ENCODE assay signal across 8 cellular contexts in the genomic region with DNA sequence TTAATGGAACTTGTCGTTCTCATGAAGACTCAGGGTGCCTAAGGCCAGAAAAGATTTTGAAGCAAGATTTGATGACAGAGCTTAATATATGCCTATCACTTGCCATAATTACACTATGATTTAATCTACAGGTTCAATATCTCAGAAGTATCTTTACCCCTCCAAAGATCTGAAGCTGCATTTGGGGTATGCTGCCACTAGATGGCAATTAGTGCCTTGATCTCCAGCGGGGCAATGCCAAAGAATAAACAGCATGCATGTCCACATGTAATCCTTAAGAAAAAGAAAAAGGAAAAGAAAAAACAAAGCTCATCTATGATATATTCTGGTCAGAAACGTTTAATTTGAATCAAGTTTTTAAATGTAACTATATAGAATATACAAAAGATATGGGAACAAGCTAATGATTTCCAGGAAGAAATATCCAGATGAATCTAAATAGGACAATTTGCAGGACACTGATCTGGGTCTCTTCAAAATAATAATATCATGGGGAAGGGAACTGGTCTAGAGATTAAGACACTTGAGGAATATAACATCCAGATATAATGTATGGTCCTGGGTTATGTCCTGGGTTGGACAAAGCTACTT. TPM values are rescaled to one million over a fixed set of nuclear protein-coding genes. Genes with fewer than 3 reads are reported as not detected.
A peak's percentile ranks its signal among the peaks of the same experiment; 100 is the strongest.
DNase-seq lines count a peak whose midpoint lies in the region; ATAC-seq and TF ChIP-seq lines count a peak whose summit lies in the region.
"Had no signal": no experiment of that assay in that cellular context is flagged by ENCODE, and none has a peak within 500 bp of the region (broad histone marks: within the 10 kb centered on the region; RNA-seq: fewer than 3 reads in every experiment).

No MANE protein-coding gene starts in this region.

- H3K36me3 ChIP-seq in IMR-90 (ENCODE audit: control insufficient read depth, insufficient read depth, low read length) (no peaks in the 10 kb centered on the region), lower lobe of right lung (no peaks in the 10 kb centered on the region), MG63 (no peaks in the 10 kb centered on the region)

- no peak overlapping the region for H3K23ac ChIP-seq in IMR-90 (ENCODE audit: low read depth, low read length)

- H4K8ac ChIP-seq in IMR-90 (ENCODE audit: low read depth in 2 of 2, low read length in 2 of 2) = no peak overlapping the region

- H3K9me3 Mint-ChIP-seq in osteocyte (ENCODE audit: unreplicated experiment) = peaks cover 13% of the 10 kb centered on the region

- H3K27me3 ChIP-seq in IMR-90 (ENCODE audit: control insufficient read depth, insufficient read depth, low read length) (no peaks in the 10 kb centered on the region), lower lobe of right lung (ENCODE audit: low read depth) (no peaks in the 10 kb centered on the region), MG63 (peaks cover 19% of the 10 kb centered on the region)

- no peak overlapping the region for H2AK9ac ChIP-seq in IMR-90 (replicated peaks; ENCODE audit: low read depth, low read length, poor library complexity)

- no peaks in the 10 kb centered on the region for H3K36me3 Mint-ChIP-seq in osteocyte (ENCODE audit: unreplicated experiment)

- H3K4me2 ChIP-seq in IMR-90 (ENCODE audit: low read depth, low read length) = no peak overlapping the region

- no TSS peak for BruUV-seq in IMR-90 (replicated peaks; lab: Mats Ljungman, UMichigan)

- no peaks in the 10 kb centered on the region for H3K9me1 ChIP-seq in IMR-90 (ENCODE audit: insufficient read depth, low read length)

- no peak overlapping the region for H4K91ac ChIP-seq in IMR-90 (ENCODE audit: insufficient read depth, low read depth, low read length)

- no peak overlapping the region for H3K18ac ChIP-seq in IMR-90 (ENCODE audit: low read depth, low read length)

- no CpG with 5 or more reads among the region's 3 CpGs for WGBS in IMR-90 (ENCODE audit: extremely low coverage in 2 of 2, insufficient read length in 1 of 2), 2 experiments

- no peak overlapping the region for H3K4me3 ChIP-seq in IMR-90 (ENCODE audit: insufficient read depth, low read depth, low read length)
- no peak overlapping the region for H3K4me3 ChIP-seq in lower lobe of right lung
- H3K4me3 ChIP-seq in MG63 = no peak overlapping the region

- H3K27me3 Mint-ChIP-seq in osteocyte (ENCODE audit: unreplicated experiment) = no peaks in the 10 kb centered on the region

- H2BK5ac ChIP-seq in IMR-90 (ENCODE audit: low read depth, low read length, poor library complexity, severe bottlenecking) = no peak overlapping the region

- H3K9me3 ChIP-seq in IMR-90 (ENCODE audit: control insufficient read depth, insufficient read depth, low read length) (peaks cover 3% of the 10 kb centered on the region; the same call in 1 of the 2 replicates), lower lobe of right lung (peaks cover 3% of the 10 kb centered on the region), MG63 (0 out of 2 replicates have a peak, but pooled peaks cover 2% of the 10 kb centered on the region)

- no peak overlapping the region for H2AK5ac ChIP-seq in IMR-90 (ENCODE audit: low read depth, low read length)

- peak; percentile 20 for DNase-seq in GM10248 (ENCODE audit: extremely low spot score)
- DNase-seq in IMR-90 = no peak
- no peak for DNase-seq in lower lobe of right lung
- DNase-seq in osteocyte (ENCODE audit: extremely low spot score, unreplicated experiment) = no peak
- no peak for DNase-seq in MG63

- intact Hi-C loops in IMR-90 (cut with micrococcal nuclease) (no loop called here), lower lobe of right lung (cut with DNase I) (no loop called here)

- CTCF ChIA-PET in GM10248 (lab: Yijun Ruan, JAX) = interaction anchor here (0.7 to 1.8 kb wide), 14 partner anchors 10 to 603 kb away, joined by 3 to 8 read pairs (median 3); no protein-coding TSS in a partner anchor
- CTCF ChIA-PET in IMR-90 (lab: Yijun Ruan, JAX) = interaction anchor here (0.5 kb wide), 1 partner anchor 37 kb away, joined by 3 read pairs; no protein-coding TSS in a partner anchor

- H3K27ac Mint-ChIP-seq in osteocyte (ENCODE audit: unreplicated experiment) = no peak overlapping the region

- H3K27ac ChIP-seq in IMR-90 (ENCODE audit: insufficient read depth, low read length) = no peak overlapping the region
- H3K27ac ChIP-seq in VCaP = no peak overlapping the region
- H3K27ac ChIP-seq in lower lobe of right lung = no peak overlapping the region

- no peaks in the 10 kb centered on the region for H4K20me1 ChIP-seq in IMR-90 (ENCODE audit: insufficient read depth, low read length)

- no peak overlapping the region for H3K4me3 Mint-ChIP-seq in osteocyte (ENCODE audit: unreplicated experiment)

- no peak for TF ChIP-seq POLR2A in IMR-90 (IDR thresholded peaks at IDR 0.05; ENCODE audit: low read depth, low read length)

- dilution Hi-C loops in IMR-90 (cut with HindIII; ENCODE audit: low sequenced_read_pairs, unreplicated experiment) = no loop called here

- no peak for TF ChIP-seq RAD21 in IMR-90 (IDR thresholded peaks at IDR 0.05; ENCODE audit: low read length)

- no peak overlapping the region for H3K4ac ChIP-seq in IMR-90 (ENCODE audit: low read depth, low read length)

- no peak overlapping the region for H3K14ac ChIP-seq in IMR-90 (replicated peaks; ENCODE audit: low read depth, low read length)

- no peak for ATAC-seq in IMR-90 (ENCODE audit: low read depth)
- no peak for ATAC-seq in lower lobe of right lung
- no peak for ATAC-seq in HG02588 (IDR thresholded peaks at IDR 0.05; ENCODE audit: unreplicated experiment)

- TF ChIP-seq CTCF in GM10248 (IDR thresholded peaks at IDR 0.05; ENCODE audit: control extremely low read depth, extremely low read depth, low read depth, missing control alignments) (peak; percentile 38), IMR-90 (conservative IDR thresholded peaks at IDR 0.05; ENCODE audit: low read depth, low read length) (0 out of 2 replicates have a peak, but pooled peaks have one; percentile 7), VCaP (conservative IDR thresholded peaks at IDR 0.05) (peak; percentile 87), lower lobe of right lung (IDR thresholded peaks at IDR 0.05) (peak; percentile 40), osteocyte (IDR thresholded peaks at IDR 0.05) (no peak)

- H3K79me1 ChIP-seq in IMR-90 (ENCODE audit: low read depth in 1 of 2, low read length in 2 of 2) = no peaks in the 10 kb centered on the region

- H3K56ac ChIP-seq in IMR-90 (ENCODE audit: extremely low read depth, insufficient read depth, low read length) = no peak overlapping the region

- H3K4me1 ChIP-seq in IMR-90 (ENCODE audit: control insufficient read depth, insufficient read depth, low read length) (no peaks in the 10 kb centered on the region), lower lobe of right lung (no peaks in the 10 kb centered on the region)

- no peak overlapping the region for H2AFZ ChIP-seq in IMR-90 (replicated peaks; ENCODE audit: low read length, poor library complexity)

- H2BK120ac ChIP-seq in IMR-90 (ENCODE audit: low read depth, low read length) = no peak overlapping the region

- in situ Hi-C loops in IMR-90 (cut with MboI; ENCODE audit: low sequenced_read_pairs) = no loop called here

- H3K4me1 Mint-ChIP-seq in osteocyte (ENCODE audit: unreplicated experiment) = no peaks in the 10 kb centered on the region

- POLR2A ChIA-PET in GM10248 (lab: Yijun Ruan, JAX) (no interaction called here), IMR-90 (lab: Charles Lee; ENCODE audit: unreplicated experiment) (no interaction called here)

- no peak overlapping the region for H3K9ac ChIP-seq in IMR-90 (ENCODE audit: low read depth, low read length)

- H2BK20ac ChIP-seq in IMR-90 (ENCODE audit: low read depth, low read length) = no peak overlapping the region

- no peak overlapping the region for H2BK15ac ChIP-seq in IMR-90 (ENCODE audit: low read depth, low read length)

- no peak overlapping the region for H4K5ac ChIP-seq in IMR-90 (ENCODE audit: low read depth, low read length)

TF ChIP-seq in IMR-90, 13 proteins besides CTCF, POLR2A, EP300 and RAD21:
- no peak for TF ChIP-seq RCOR1 (IDR thresholded peaks at IDR 0.05; ENCODE audit: insufficient replicate concordance, low read length)
- no peak for TF ChIP-seq ELK1 (IDR thresholded peaks at IDR 0.05; ENCODE audit: borderline replicate concordance, low read depth, low read length)
- TF ChIP-seq BHLHE40 (IDR thresholded peaks at IDR 0.05; ENCODE audit: low read depth, low read length) = no peak
- no peak for TF ChIP-seq FOS (IDR thresholded peaks at IDR 0.05; ENCODE audit: low read depth, low read length)
- TF ChIP-seq NFE2L2 (IDR thresholded peaks at IDR 0.05; ENCODE audit: low read depth, low read length) = no peak
- no peak for TF ChIP-seq CEBPB (IDR thresholded peaks at IDR 0.05; ENCODE audit: low read depth, low read length)
- no peak for TF ChIP-seq MAFK (IDR thresholded peaks at IDR 0.05; ENCODE audit: low read depth, low read length)
- no peak for TF ChIP-seq CHD1 (IDR thresholded peaks at IDR 0.05; ENCODE audit: low read depth, low read length)
- no peak for TF ChIP-seq MXI1 (IDR thresholded peaks at IDR 0.05; ENCODE audit: borderline replicate concordance, low read depth, low read length)
- TF ChIP-seq, protein P1, sequence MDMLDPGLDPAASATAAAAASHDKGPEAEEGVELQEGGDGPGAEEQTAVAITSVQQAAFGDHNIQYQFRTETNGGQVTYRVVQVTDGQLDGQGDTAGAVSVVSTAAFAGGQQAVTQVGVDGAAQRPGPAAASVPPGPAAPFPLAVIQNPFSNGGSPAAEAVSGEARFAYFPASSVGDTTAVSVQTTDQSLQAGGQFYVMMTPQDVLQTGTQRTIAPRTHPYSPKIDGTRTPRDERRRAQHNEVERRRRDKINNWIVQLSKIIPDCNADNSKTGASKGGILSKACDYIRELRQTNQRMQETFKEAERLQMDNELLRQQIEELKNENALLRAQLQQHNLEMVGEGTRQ (IDR thresholded peaks at IDR 0.05; ENCODE audit: low read depth, low read length) = no peak
- TF ChIP-seq MAZ (IDR thresholded peaks at IDR 0.05; ENCODE audit: borderline replicate concordance, low read depth, low read length) = no peak
- TF ChIP-seq RFX5 (IDR thresholded peaks at IDR 0.05; ENCODE audit: low read depth, low read length) = no peak
- TF ChIP-seq SMC3 (IDR thresholded peaks at IDR 0.05; ENCODE audit: low read depth, low read length) = no peak

RNA-seq across cellular contexts. Expression of gene SOX14, which starts 55.0 kb away (rescaled TPM):
- not detected in 2 replicates for total RNA-seq in IMR-90 (2012; rRNA removed)
- not detected in 2 replicates for polyA plus RNA-seq in IMR-90 (2012; rRNA removed)
- not detected in 2 replicates for polyA plus RNA-seq in IMR-90 (2012; cell fraction: cytosol; rRNA removed)
- polyA plus RNA-seq in IMR-90 (2012; cell fraction: nucleus; rRNA removed; ENCODE audit: low replicate concordance) = not detected in 2 replicates
- total RNA-seq in lower lobe of right lung = not detected
- not detected in 2 replicates for total RNA-seq in osteocyte
- total RNA-seq in MG63 (2014; rRNA removed; shearing (Covaris generic); ENCODE audit: low replicate concordance) = not detected in 2 replicates
- total RNA-seq: endothelial cell of umbilical vein had no signal
- polyA plus RNA-seq: endothelial cell of umbilical vein had no signal
